Comparison of ENCODE assay signal across 8 cellular contexts in the genomic region with DNA sequence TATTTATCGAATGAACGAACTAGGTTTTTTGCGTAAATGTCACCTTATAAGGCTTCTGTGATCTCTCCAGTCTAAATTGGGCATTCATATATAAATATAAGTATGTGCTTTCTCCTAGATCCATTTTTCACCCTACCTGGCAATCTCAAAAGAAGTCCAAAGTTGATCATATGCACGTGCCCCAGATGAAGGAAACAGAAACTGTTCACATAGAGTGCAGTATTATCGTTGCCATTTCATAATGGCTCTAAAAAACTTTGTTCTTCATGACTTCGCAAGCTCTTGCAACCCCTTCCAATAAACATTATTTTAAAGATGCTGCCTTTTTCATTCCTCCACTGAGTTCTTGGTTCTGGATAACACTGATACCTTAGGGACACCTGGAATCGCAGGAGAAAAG. TPM values are rescaled to one million over a fixed set of nuclear protein-coding genes. Genes with fewer than 3 reads are reported as not detected.
DNase-seq lines count a peak whose midpoint lies in the region; ATAC-seq, FAIRE-seq and TF ChIP-seq lines count a peak whose summit lies in the region.

No MANE protein-coding gene starts in this region.

- DNase-seq in CD14-positive monocyte (ENCODE audit: low spot score) = no peak
- DNase-seq in endothelial cell of umbilical vein (ENCODE audit: low read depth, low spot score) = no peak
- DNase-seq in neural progenitor cell (ENCODE audit: low spot score) = no peak
- DNase-seq in NCI-H146 (lab: John Stamatoyannopoulos, UW) = no peak
- no peak for DNase-seq in stimulated activated CD4-positive, alpha-beta T cell treated with anti-CD3 and anti-CD28 coated beads, Interleukin-4, amount 100 ng/mL, for 24 hours
- DNase-seq in hepatic stellate cell (ENCODE audit: low spot score) = no peak

- TF ChIP-seq CTCF in CD14-positive monocyte (IDR thresholded peaks at IDR 0.05) (no peak), OCI-LY3 (IDR thresholded peaks at IDR 0.05; ENCODE audit: low read depth, low read length) (no peak), endothelial cell of umbilical vein (IDR thresholded peaks at IDR 0.05; ENCODE audit: extremely low read depth in 1 of 2, insufficient read depth in 1 of 2, low read depth in 1 of 2, low read length in 2 of 2) (no peak), neural progenitor cell (IDR thresholded peaks at IDR 0.05) (no peak)

- H3K9me1 ChIP-seq in endothelial cell of umbilical vein (replicated peaks; ENCODE audit: control insufficient read depth, extremely low read depth, insufficient read depth, low read length) = no peaks in the 10 kb centered on the region

- no TSS peak for BruUV-seq in endothelial cell of umbilical vein (replicated peaks; lab: Mats Ljungman, UMichigan)

- peaks cover 35% of the 10 kb centered on the region for H3K4me1 ChIP-seq in OCI-LY3 (ENCODE audit: low read length)
- H3K4me1 ChIP-seq in endothelial cell of umbilical vein (ENCODE audit: control insufficient read depth, extremely low read depth, insufficient read depth, low read length) = peaks cover 16% of the 10 kb centered on the region
- H3K4me1 ChIP-seq in neural progenitor cell = peaks cover 23% of the 10 kb centered on the region

- no peak overlapping the region for H3K27ac ChIP-seq in OCI-LY3 (ENCODE audit: low read length)
- H3K27ac ChIP-seq in endothelial cell of umbilical vein (ENCODE audit: insufficient read depth, low read depth, low read length) = peak overlapping the region; percentile 61
- peak overlapping the region; percentile 66 for H3K27ac ChIP-seq in neural progenitor cell

- H2AFZ ChIP-seq in OCI-LY3 (ENCODE audit: low read depth, low read length) = peak overlapping the region; percentile 90; the same call in 1 of the 2 replicates
- H2AFZ ChIP-seq in endothelial cell of umbilical vein (ENCODE audit: low read depth, low read length) = peak overlapping the region; percentile 89
- peak overlapping the region; percentile 92 for H2AFZ ChIP-seq in neural progenitor cell (replicated peaks)

- no peak for ATAC-seq in GM21825 (IDR thresholded peaks at IDR 0.05; ENCODE audit: unreplicated experiment)

- H3K4me1 Mint-ChIP-seq in CD14-positive monocyte (peaks cover 22% of the 10 kb centered on the region), neural progenitor cell (peaks cover 11% of the 10 kb centered on the region)

- H3K27ac Mint-ChIP-seq in CD14-positive monocyte = peak overlapping the region; percentile 95 to 98 (median 96)
- peak overlapping the region; percentile 97 for H3K27ac Mint-ChIP-seq in neural progenitor cell

- H3K4me3 Mint-ChIP-seq in CD14-positive monocyte (peak overlapping the region; percentile 97 to 99), neural progenitor cell (peak overlapping the region; percentile 94)

- H3K4me2 ChIP-seq in OCI-LY3 (ENCODE audit: low read length) (peak overlapping the region; percentile 90), endothelial cell of umbilical vein (ENCODE audit: insufficient read depth, low read length) (peak overlapping the region; percentile 94), neural progenitor cell (peak overlapping the region; percentile 88)

- no peak for TF ChIP-seq POLR2A in endothelial cell of umbilical vein (IDR thresholded peaks at IDR 0.05; ENCODE audit: low read depth, low read length)

- H4K20me1 ChIP-seq in OCI-LY3 (ENCODE audit: insufficient read depth, low read length) (no peaks in the 10 kb centered on the region), endothelial cell of umbilical vein (replicated peaks; ENCODE audit: control insufficient read depth, extremely low read depth, insufficient read depth, low read length) (no peaks in the 10 kb centered on the region), neural progenitor cell (ENCODE audit: low read depth) (peaks cover 4% of the 10 kb centered on the region)

- CTCF ChIA-PET in endothelial cell of umbilical vein (lab: Charles Lee) = interaction anchor here (1.2 kb wide), 1 partner anchor 187 kb away, joined by 5 read pairs; no protein-coding TSS in a partner anchor

- intact Hi-C loops in CD14-positive monocyte (cut with micrococcal nuclease) (no loop called here), endothelial cell of umbilical vein (cut with micrococcal nuclease) (loop anchor here (1.0 to 10.0 kb wide), 4 partner anchors 287 to 610 kb away; a partner anchor contains a TSS)

- no peaks in the 10 kb centered on the region for H3K36me3 Mint-ChIP-seq in CD14-positive monocyte
- peaks cover 6% of the 10 kb centered on the region for H3K36me3 Mint-ChIP-seq in neural progenitor cell

- H3K9me3 ChIP-seq in OCI-LY3 (ENCODE audit: insufficient read depth, low read length) (no peaks in the 10 kb centered on the region), endothelial cell of umbilical vein (replicated peaks; ENCODE audit: control insufficient read depth, insufficient read depth, low read length) (no peaks in the 10 kb centered on the region), neural progenitor cell (ENCODE audit: low read depth) (no peaks in the 10 kb centered on the region)

- peaks cover 87% of the 10 kb centered on the region for H3K79me2 ChIP-seq in OCI-LY3 (ENCODE audit: low read length)
- peaks cover 59% of the 10 kb centered on the region for H3K79me2 ChIP-seq in endothelial cell of umbilical vein (ENCODE audit: control insufficient read depth, insufficient read depth, low read length)
- peaks cover 69% of the 10 kb centered on the region for H3K79me2 ChIP-seq in neural progenitor cell (ENCODE audit: low read depth)

- peak overlapping the region; percentile 96 for H3K4me3 ChIP-seq in OCI-LY3 (ENCODE audit: low read length)
- H3K4me3 ChIP-seq in endothelial cell of umbilical vein (replicated peaks in 1 of 3; ENCODE audit: insufficient read depth in 1 of 3, low read depth in 1 of 3, low read length in 3 of 3) = peak overlapping the region; percentile 46 to 93 (median 93)
- peak overlapping the region; percentile 78 for H3K4me3 ChIP-seq in neural progenitor cell

- H3K9me3 Mint-ChIP-seq in CD14-positive monocyte (no peaks in the 10 kb centered on the region), neural progenitor cell (no peaks in the 10 kb centered on the region)

- H3K27me3 ChIP-seq in OCI-LY3 (ENCODE audit: low read depth, low read length) = no peaks in the 10 kb centered on the region
- H3K27me3 ChIP-seq in endothelial cell of umbilical vein (ENCODE audit: control insufficient read depth in 2 of 2, insufficient read depth in 2 of 2, low read length in 2 of 2) = no peaks in the 10 kb centered on the region
- H3K27me3 ChIP-seq in neural progenitor cell = no peaks in the 10 kb centered on the region

- H3K36me3 ChIP-seq in OCI-LY3 (replicated peaks; ENCODE audit: low read depth, low read length) (peaks cover 4% of the 10 kb centered on the region), endothelial cell of umbilical vein (ENCODE audit: control insufficient read depth in 2 of 2, extremely low read depth in 1 of 2, insufficient read depth in 2 of 2, low read length in 2 of 2) (no peaks in the 10 kb centered on the region), neural progenitor cell (no peaks in the 10 kb centered on the region)

- POLR2A ChIA-PET in endothelial cell of umbilical vein (lab: Charles Lee) = no interaction called here

- peak overlapping the region; percentile 89 for H3K9ac ChIP-seq in OCI-LY3 (ENCODE audit: low read length)
- peak overlapping the region; percentile 82 for H3K9ac ChIP-seq in endothelial cell of umbilical vein (replicated peaks; ENCODE audit: extremely low read depth, insufficient read depth, low read length)
- peak overlapping the region; percentile 65 for H3K9ac ChIP-seq in neural progenitor cell

- dilution Hi-C loops in endothelial cell of umbilical vein (cut with MboI; ENCODE audit: extremely low pct_ligation_motif_present, low sequenced_read_pairs) = no loop called here

- peak; percentile 24 for FAIRE-seq in endothelial cell of umbilical vein (lab: Jason Lieb, UNC)

- H3F3A ChIP-seq in neural progenitor cell (ENCODE audit: low read depth) = peaks cover 14% of the 10 kb centered on the region

- H3K27me3 Mint-ChIP-seq in CD14-positive monocyte (ENCODE audit: low read depth in 3 of 3) (no peaks in the 10 kb centered on the region), neural progenitor cell (ENCODE audit: insufficient read depth, low read depth) (no peaks in the 10 kb centered on the region)

TF ChIP-seq in endothelial cell of umbilical vein, 7 proteins besides CTCF, POLR2A, EP300 and RAD21 (continues in another document):
- no peak for TF ChIP-seq MYC (IDR thresholded peaks at IDR 0.05; ENCODE audit: low read depth, low read length)
- no peak for TF ChIP-seq GATA2 (IDR thresholded peaks at IDR 0.05; ENCODE audit: insufficient read depth, insufficient read length, low read depth, low read length)
- TF ChIP-seq JUN (IDR thresholded peaks at IDR 0.05; ENCODE audit: borderline replicate concordance, insufficient read depth, insufficient read length, low read depth) = no peak
- TF ChIP-seq POLR2AphosphoS5 (IDR thresholded peaks at IDR 0.05; ENCODE audit: insufficient read depth, low read depth, low read length) = no peak
- TF ChIP-seq, protein P1, sequence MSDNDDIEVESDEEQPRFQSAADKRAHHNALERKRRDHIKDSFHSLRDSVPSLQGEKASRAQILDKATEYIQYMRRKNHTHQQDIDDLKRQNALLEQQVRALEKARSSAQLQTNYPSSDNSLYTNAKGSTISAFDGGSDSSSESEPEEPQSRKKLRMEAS (IDR thresholded peaks at IDR 0.05; ENCODE audit: insufficient read depth, insufficient read length) = no peak

RNA-seq across cellular contexts. Expression of a gene that starts 0.7 kb away (rescaled TPM):
- polyA plus RNA-seq in CD14-positive monocyte (10 to 100 TPM; 18.1 to 22.9 TPM), endothelial cell of umbilical vein (18.3 and 20.9 TPM in 2 replicates)
- total RNA-seq in endothelial cell of umbilical vein (19.5 and 19.7 TPM in 2 replicates), neural progenitor cell (ENCODE audit: low replicate concordance) (17.2 and 18.8 TPM in 2 replicates)
- polyA plus RNA-seq in endothelial cell of umbilical vein (2011; cell fraction: cytosol; rRNA removed) = 28.5 and 29.3 TPM in 2 replicates
- 29.5 and 33.8 TPM in 2 replicates for polyA plus RNA-seq in endothelial cell of umbilical vein (2011; cell fraction: nucleus; rRNA removed)
- polyA plus RNA-seq in endothelial cell of umbilical vein (2012) = 21.8 and 29.8 TPM in 2 replicates
- polyA minus RNA-seq in endothelial cell of umbilical vein = 33.3 and 35.9 TPM in 2 replicates
- 5.0 TPM for polyA minus RNA-seq in endothelial cell of umbilical vein (2011; cell fraction: cytosol; rRNA and poly(A)+ RNA removed)
- polyA minus RNA-seq in endothelial cell of umbilical vein (2011; cell fraction: nucleus; rRNA and poly(A)+ RNA removed) = 20.2 and 24.7 TPM in 2 replicates

RNA-seq across cellular contexts. Expression of a gene that starts 0.8 kb away (rescaled TPM):
- 1 to 10 TPM in 1 of 2 donors, under 1 TPM in 1; 0.93 to 1.5 TPM for polyA plus RNA-seq in CD14-positive monocyte
- total RNA-seq in endothelial cell of umbilical vein = 11.3 and 13.1 TPM in 2 replicates
- polyA plus RNA-seq in endothelial cell of umbilical vein = 2.4 and 3.3 TPM in 2 replicates
- polyA plus RNA-seq in endothelial cell of umbilical vein (2011; cell fraction: cytosol; rRNA removed) = 5.3 and 5.6 TPM in 2 replicates
- 4.7 and 6.8 TPM in 2 replicates for polyA plus RNA-seq in endothelial cell of umbilical vein (2011; cell fraction: nucleus; rRNA removed)
- 5.6 and 7.7 TPM in 2 replicates for polyA plus RNA-seq in endothelial cell of umbilical vein (2012)
- polyA minus RNA-seq in endothelial cell of umbilical vein = 7.3 and 10.1 TPM in 2 replicates
- 9.5 TPM for polyA minus RNA-seq in endothelial cell of umbilical vein (2011; cell fraction: cytosol; rRNA and poly(A)+ RNA removed)
- polyA minus RNA-seq in endothelial cell of umbilical vein (2011; cell fraction: nucleus; rRNA and poly(A)+ RNA removed) = 17.5 and 19.8 TPM in 2 replicates
- 63.1 and 65.3 TPM in 2 replicates for total RNA-seq in neural progenitor cell (ENCODE audit: low replicate concordance)
